In the genomic region with DNA sequence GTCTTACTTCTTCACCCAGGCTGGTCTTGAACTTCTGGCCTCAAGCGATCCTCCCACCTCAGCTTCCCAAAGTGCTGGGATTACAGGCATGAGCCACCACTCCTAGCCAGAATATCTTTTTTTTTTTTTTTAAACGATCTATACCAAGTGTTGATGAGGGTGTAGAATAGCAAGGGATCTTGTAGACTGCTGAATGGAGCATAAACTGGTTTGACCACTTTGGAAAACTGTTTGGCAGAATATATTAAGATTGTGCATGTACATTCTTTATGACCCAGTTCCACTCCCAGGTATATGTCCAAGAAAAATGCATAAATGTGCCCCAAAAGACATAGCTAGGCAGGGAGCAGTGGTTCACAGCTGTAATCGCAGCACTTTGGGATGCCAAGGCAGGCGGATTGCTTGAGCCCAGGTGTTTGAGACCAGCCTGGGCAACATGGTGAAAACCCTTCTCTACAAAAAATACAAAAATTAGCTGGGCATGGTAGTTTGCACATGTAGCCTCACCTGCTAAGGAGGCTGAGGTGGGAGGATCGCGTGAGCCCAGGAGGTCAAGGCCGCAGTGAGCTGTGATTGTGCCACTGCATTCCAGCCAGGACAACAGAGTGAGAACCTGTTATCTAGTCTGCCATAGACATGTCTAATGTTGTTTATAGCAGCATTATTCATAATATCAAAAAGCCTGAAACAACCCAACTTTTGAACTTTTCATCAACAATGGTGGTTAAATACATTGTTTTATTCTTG, we compare ENCODE assay signal across 18 cellular contexts.
"Had no signal": no experiment of that assay in that cellular context is flagged by ENCODE, and none has a peak within 500 bp of the region (broad histone marks: within the 10 kb centered on the region; RNA-seq: fewer than 3 reads in every experiment).

No MANE protein-coding gene starts in this region.

- H3K27ac Mint-ChIP-seq: activated CD4-positive, alpha-beta memory T cell treated with anti-CD3 and anti-CD28 coated beads, Interleukin-2, amount 10 ng/mL, durations not matched to agents 7 days and 5 days; nephron progenitor cell; progenitor cell of endocrine pancreas; WTC11 had no signal

- H3K4me3 Mint-ChIP-seq: activated CD4-positive, alpha-beta memory T cell treated with anti-CD3 and anti-CD28 coated beads, Interleukin-2, amount 10 ng/mL, durations not matched to agents 7 days and 5 days; nephron progenitor cell; WTC11 had no signal

- H3K27me3 Mint-ChIP-seq: activated CD4-positive, alpha-beta memory T cell treated with anti-CD3 and anti-CD28 coated beads, Interleukin-2, amount 10 ng/mL, durations not matched to agents 7 days and 5 days; progenitor cell of endocrine pancreas had no signal

- DNase-seq: activated CD4-positive, alpha-beta memory T cell treated with anti-CD3 and anti-CD28 coated beads, Interleukin-2, amount 10 ng/mL, durations not matched to agents 7 days and 5 days; activated CD4-positive, alpha-beta T cell treated with anti-CD3 and anti-CD28 coated beads for 4 hours; activated CD8-positive, alpha-beta memory T cell treated with anti-CD3 and anti-CD28 coated beads, Interleukin-2, amount 50 U/mL, for 4 hours; activated naive CD4-positive, alpha-beta T cell; dermis blood vessel endothelial cell; islet precursor cell; mesenchymal stem cell; nephron progenitor cell; occipital lobe; stimulated activated CD4-positive, alpha-beta T cell treated with anti-CD3 and anti-CD28 coated beads, Interleukin-15, amount 100 ng/mL, for 24 hours; stimulated activated CD4-positive, alpha-beta T cell treated with anti-CD3 and anti-CD28 coated beads, Interleukin-4, amount 100 ng/mL, for 24 hours; stimulated activated naive CD8-positive, alpha-beta T cell treated with anti-CD3 and anti-CD28 coated beads, Interleukin-15, Interleukin-2, amounts not matched to agents 100 U/mL and 50 U/mL, for 24 hours; upper lobe of left lung had no signal

- H3K9me3 ChIP-seq: upper lobe of left lung had no signal

- H3K4me1 Mint-ChIP-seq: WTC11 had no signal

- H3K27ac ChIP-seq: right atrium auricular region, skin epidermis, upper lobe of left lung had no signal

- H3K27me3 ChIP-seq: right atrium auricular region, upper lobe of left lung had no signal

- ATAC-seq: left lobe of liver, WTC11 had no signal

- H3K4me3 ChIP-seq: right atrium auricular region, skin epidermis, upper lobe of left lung had no signal
